8 cellular contexts compared by ENCODE assay signal in the genomic region with DNA sequence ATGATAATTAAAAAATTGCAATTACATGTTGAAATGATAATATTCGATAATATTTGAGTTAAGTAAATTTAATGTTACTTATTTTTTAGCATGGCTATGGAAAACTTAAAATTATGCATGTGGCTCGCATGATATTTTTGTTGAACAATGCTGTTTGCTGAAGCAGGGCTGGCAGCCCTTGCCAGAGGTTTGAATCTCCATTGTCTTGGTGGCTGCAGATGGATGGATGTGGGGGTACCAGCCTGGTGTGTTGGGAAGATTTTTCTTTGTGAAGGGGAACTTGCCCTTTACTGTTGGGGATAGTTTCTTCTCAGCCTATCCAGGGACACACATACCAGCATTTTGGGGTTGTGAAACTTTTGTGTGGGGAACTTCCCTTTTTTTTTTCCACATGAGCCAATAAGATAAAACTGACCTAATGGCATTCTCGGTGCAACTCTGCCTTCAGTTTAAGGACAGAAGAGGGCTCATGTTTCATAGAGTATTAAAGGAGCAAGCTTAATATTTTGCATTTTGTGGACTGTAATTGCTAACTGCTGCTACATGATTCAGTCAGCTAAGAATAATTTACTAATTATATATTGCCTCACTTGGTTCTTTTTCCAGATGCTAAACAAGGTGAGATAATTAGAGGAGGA. TPM values are rescaled to one million over a fixed set of nuclear protein-coding genes. Genes with fewer than 3 reads are reported as not detected.
DNase-seq lines count a peak whose midpoint lies in the region; ATAC-seq and TF ChIP-seq lines count a peak whose summit lies in the region.

No MANE protein-coding gene starts in this region.

- H3K4me1 ChIP-seq in ascending aorta, result peaks cover 9 to 81% of the 10 kb centered on the region in 2 donors

- H3K4me3 ChIP-seq in ascending aorta (no peak overlapping the region), WERI-Rb-1 (ENCODE audit: low read depth, low read length) (no peak overlapping the region)

- intact Hi-C loops in ascending aorta (cut with DNase I), result loop anchor here (10.0 kb wide), 1 partner anchor 164 kb away; a partner anchor contains a TSS

- H3K27me3 ChIP-seq in ascending aorta (no peaks in the 10 kb centered on the region), WERI-Rb-1 (ENCODE audit: insufficient read depth, low read depth, severe bottlenecking) (no peaks in the 10 kb centered on the region)

- peak; percentile 41 for ATAC-seq in GM21423 (IDR thresholded peaks at IDR 0.05; ENCODE audit: unreplicated experiment)

- H3K36me3 ChIP-seq in ascending aorta (peaks cover 0 to 4% of the 10 kb centered on the region in 2 donors), WERI-Rb-1 (no peaks in the 10 kb centered on the region)

- H3K9me3 ChIP-seq in ascending aorta, result no peaks in the 10 kb centered on the region
- H3K9me3 ChIP-seq in WERI-Rb-1 (ENCODE audit: severe bottlenecking), result no peaks in the 10 kb centered on the region

- peak; percentile 74 for DNase-seq in GM04503 (ENCODE audit: low read depth)
- DNase-seq in HuH-7 (ENCODE audit: low spot score), result peak; percentile 19
- no peak for DNase-seq in ascending aorta (ENCODE audit: low spot score in 2 of 2)
- peak; percentile 47 for DNase-seq in myocyte (ENCODE audit: low read depth)
- DNase-seq in WERI-Rb-1, result no peak
- DNase-seq in DMS79 (lab: John Stamatoyannopoulos, UW), result no peak
- DNase-seq in activated CD4-positive, alpha-beta T cell treated with anti-CD3 and anti-CD28 coated beads, Interleukin-2, amount 50 U/mL, for 48 hours, result no peak

- H3K27ac ChIP-seq in ascending aorta, result peak overlapping the region; percentile 76 to 93
- H3K27ac ChIP-seq in WERI-Rb-1, result no peak overlapping the region

- TF ChIP-seq CTCF in ascending aorta (IDR thresholded peaks at IDR 0.05) (no peak), WERI-Rb-1 (IDR thresholded peaks at IDR 0.05; ENCODE audit: low read depth, low read length) (no peak)

RNA-seq across cellular contexts. Expression of a gene that starts 8.8 kb away (rescaled TPM):
- total RNA-seq in ascending aorta (79.6 TPM), myocyte (32.0 and 36.1 TPM in 2 replicates)
- polyA plus RNA-seq in myocyte (2012), result 29.3 TPM

Comparison
In these comparisons a context has a peak if more than half of its experiments do, and no peak if none do; other contexts are left out.
1. DNase-seq: peak in GM04503 (single experiment), HuH-7 (single experiment) and myocyte (single experiment); none in ascending aorta (0 of 2), WERI-Rb-1 (single experiment), DMS79 (single experiment) and activated CD4-positive, alpha-beta T cell treated with anti-CD3 and anti-CD28 coated beads, Interleukin-2, amount 50 U/mL, for 48 hours (0 of 2).